ENCODE assay signal across 1 cellular context in genomic region chr10:80188713-80189112, GRCh38.
TF ChIP-seq lines count a peak whose summit lies in the region.

No MANE protein-coding gene starts in this region.

TF ChIP-seq in WTC11, 78 proteins besides CTCF, POLR2A, EP300 and RAD21 (continued from another document):
- TF ChIP-seq NFYB (CRISPR knock-in tag; conservative IDR thresholded peaks at IDR 0.05; ENCODE audit: low read depth) (no peak), CBFB (CRISPR knock-in tag; IDR thresholded peaks at IDR 0.05; ENCODE audit: low read depth) (no peak), ATF3 (CRISPR knock-in tag; conservative IDR thresholded peaks at IDR 0.05) (no peak), E2F1 (CRISPR knock-in tag; IDR thresholded peaks at IDR 0.05) (no peak), TCF7 (CRISPR knock-in tag; IDR thresholded peaks at IDR 0.05; ENCODE audit: low read depth) (no peak), GTF2I (CRISPR knock-in tag; conservative IDR thresholded peaks at IDR 0.05) (no peak), E2F5 (CRISPR knock-in tag; IDR thresholded peaks at IDR 0.05) (no peak), ZNF263 (CRISPR knock-in tag; IDR thresholded peaks at IDR 0.05; ENCODE audit: low read depth) (no peak), NFE2L1 (CRISPR knock-in tag; IDR thresholded peaks at IDR 0.05) (no peak), PRDM15 (CRISPR knock-in tag; IDR thresholded peaks at IDR 0.05) (no peak), CREB1 (CRISPR knock-in tag; IDR thresholded peaks at IDR 0.05) (no peak)
